Comparison of ENCODE assay signal across 27 cellular contexts in the genomic region with DNA sequence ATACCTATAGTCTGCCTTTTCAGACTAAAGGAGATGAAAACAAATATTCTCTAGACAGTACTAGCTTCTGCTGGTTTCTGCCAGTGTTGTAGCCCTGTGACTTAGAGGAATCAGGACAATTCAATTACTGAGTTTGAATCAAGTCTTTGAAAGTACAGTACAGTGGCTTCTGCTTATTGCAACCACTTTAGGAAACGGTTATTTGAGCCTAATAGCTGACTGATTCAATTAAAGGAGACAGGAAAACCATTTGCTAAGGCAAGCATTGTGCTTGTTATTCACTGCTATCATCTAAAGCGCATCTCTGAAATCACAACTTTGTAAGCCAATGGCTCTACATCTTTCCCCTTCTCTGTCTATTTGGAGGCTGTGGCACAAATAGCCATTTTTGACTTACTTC.
"Had no signal": no experiment of that assay in that cellular context is flagged by ENCODE, and none has a peak within 500 bp of the region (broad histone marks: within the 10 kb centered on the region; RNA-seq: fewer than 3 reads in every experiment).

No MANE protein-coding gene starts in this region.

- H3K36me3 ChIP-seq: esophagus squamous epithelium, gastrocnemius medialis, heart right ventricle, left lung, lower lobe of right lung had no signal

- H3K4me1 ChIP-seq: esophagus squamous epithelium, left lung, lower lobe of right lung had no signal

- H3K9me3 ChIP-seq: esophagus squamous epithelium, gastrocnemius medialis, heart right ventricle, left lung, lower lobe of right lung, mucosa of descending colon had no signal

- DNase-seq: dermis blood vessel endothelial cell; dorsolateral prefrontal cortex; effector CD8-positive, alpha-beta T cell; effector memory CD8-positive, alpha-beta T cell; endodermal cell; erythroblast; esophagus squamous epithelium; foreskin fibroblast; foreskin melanocyte; gastrocnemius medialis; glutamatergic neuron; head of caudate nucleus; heart right ventricle; hippocampal formation; left cardiac atrium; left lung; left ventricle myocardium superior; lower lobe of right lung; mesenchymal stem cell; mucosa of descending colon; naive B cell had no signal

- H3K27me3 ChIP-seq: dorsolateral prefrontal cortex, esophagus squamous epithelium, gastrocnemius medialis, heart right ventricle, left lung had no signal

- FAIRE-seq: endometrium, islet of Langerhans, keratinocyte had no signal

- H3K27ac ChIP-seq: coronary artery, dorsolateral prefrontal cortex, epithelial cell of prostate, esophagus squamous epithelium, heart right ventricle, left lung, lower lobe of right lung had no signal

- H3K4me3 ChIP-seq: coronary artery, dorsolateral prefrontal cortex, esophagus squamous epithelium, gastrocnemius medialis, heart right ventricle, left lung, lower lobe of right lung, mucosa of descending colon had no signal

- ATAC-seq: effector memory CD8-positive, alpha-beta T cell; esophagus mucosa; gastrocnemius medialis; heart right ventricle; left cardiac atrium; left lung; left ventricle myocardium superior; lower lobe of right lung; mucosa of descending colon had no signal
